In genomic region chr1:111471012-111471411, GRCh38 we compare ENCODE assay signal across 9 cellular contexts. TPM values are rescaled to one million over a fixed set of nuclear protein-coding genes. Genes with fewer than 3 reads are reported as not detected.
DNase-seq lines count a peak whose midpoint lies in the region; ATAC-seq and FAIRE-seq lines count a peak whose summit lies in the region.
"Had no signal": no experiment of that assay in that cellular context is flagged by ENCODE, and none has a peak within 500 bp of the region (broad histone marks: within the 10 kb centered on the region; RNA-seq: fewer than 3 reads in every experiment).

No MANE protein-coding gene starts in this region.

- H3K4me2 ChIP-seq in GM23248 (ENCODE audit: unreplicated experiment), result no peak overlapping the region

- peaks cover 0 to 9% (median 4%) of the 10 kb centered on the region in 3 donors for H3K36me3 Mint-ChIP-seq in CD8-positive, alpha-beta memory T cell

- H3K4me1 Mint-ChIP-seq in CD8-positive, alpha-beta memory T cell, result peaks cover 22 to 35% (median 29%) of the 10 kb centered on the region in 3 donors

- no peaks in the 10 kb centered on the region for H3K27me3 ChIP-seq in CD8-positive, alpha-beta memory T cell (ENCODE audit: insufficient read depth, low read length, poor library complexity, severe bottlenecking)
- H3K27me3 ChIP-seq in GM23248 (replicated peaks; ENCODE audit: insufficient read depth), result no peaks in the 10 kb centered on the region

- peaks cover 60% of the 10 kb centered on the region for H3K4me1 ChIP-seq in CD8-positive, alpha-beta memory T cell (ENCODE audit: insufficient read depth, low read length)
- H3K4me1 ChIP-seq in GM23248 (ENCODE audit: insufficient read depth), result 0 out of 2 replicates have a peak, but pooled peaks cover 7% of the 10 kb centered on the region

- no peaks in the 10 kb centered on the region for H3K9me3 ChIP-seq in CD8-positive, alpha-beta memory T cell (ENCODE audit: low read length)
- H3K9me3 ChIP-seq in GM23248 (ENCODE audit: low read depth), result no peaks in the 10 kb centered on the region

- DNase-seq in CD8-positive, alpha-beta memory T cell, result peak; percentile 47 to 84 (median 82)
- DNase-seq in NOMO-1 treated with dmso at 0.1 percent for 144 hours (lab: John Stamatoyannopoulos, UW; ENCODE audit: unreplicated experiment) (peak; percentile 96), pons (ENCODE audit: low spot score) (peak; percentile 86), RCC 7860 (ENCODE audit: low spot score) (no peak), GM23248 (no peak)
- DNase-seq in activated T-helper 9 cell treated with anti-CD3 and anti-CD28 coated beads, Interleukin-2, amount 50 U/mL, for 16 hours (ENCODE audit: low read depth), result peak; percentile 44

- no peaks in the 10 kb centered on the region for H3K9me3 Mint-ChIP-seq in CD8-positive, alpha-beta memory T cell

- CTCF ChIA-PET in CD8-positive, alpha-beta memory T cell (lab: Charles Lee), result interaction anchor here (0.6 to 3.4 kb wide), 5 partner anchors 11 to 178 kb away, joined by 3 to 20 read pairs (median 3); partner anchors contain the start of genes ATP5PB and WDR77

- in situ Hi-C loops in GM23248 (cut with MboI), result loop anchor here (10.0 kb wide), 1 partner anchor 284 kb away; the partner anchor contains the start of gene DDX20

- H3K27ac ChIP-seq in CD8-positive, alpha-beta memory T cell (ENCODE audit: low read depth, low read length), result peak overlapping the region; percentile 40
- no peak overlapping the region for H3K27ac ChIP-seq in GM23248

- H3K4me3 Mint-ChIP-seq in CD8-positive, alpha-beta memory T cell, result no peak overlapping the region

- H3K27me3 Mint-ChIP-seq in CD8-positive, alpha-beta memory T cell, result no peaks in the 10 kb centered on the region

- 94 to 97% methylated on average over 3 of the region's 3 CpGs for WGBS in GM23248 (ENCODE audit: low coverage in 1 of 2, low lambda C conversion rate in 2 of 2, missing lambda C conversion rate in 2 of 2), 2 experiments

- FAIRE-seq in RCC 7860 (lab: Jason Lieb, UNC), result no peak

- no peaks in the 10 kb centered on the region for H3K79me2 ChIP-seq in GM23248 (ENCODE audit: insufficient read depth)

- H3K27ac Mint-ChIP-seq in CD8-positive, alpha-beta memory T cell, result no peak overlapping the region

- no peaks in the 10 kb centered on the region for H3K36me3 ChIP-seq in CD8-positive, alpha-beta memory T cell (ENCODE audit: insufficient read depth, low read length)
- H3K36me3 ChIP-seq in GM23248 (ENCODE audit: low read depth), result 0 out of 2 replicates have a peak, but pooled peaks cover 8% of the 10 kb centered on the region

- no peaks in the 10 kb centered on the region for H3K9me2 ChIP-seq in GM23248 (ENCODE audit: insufficient read depth)

- H4K20me1 ChIP-seq in GM23248 (ENCODE audit: insufficient read depth), result no peaks in the 10 kb centered on the region

- peak overlapping the region; percentile 55 for H3K4me3 ChIP-seq in CD8-positive, alpha-beta memory T cell (ENCODE audit: low read length)
- H3K4me3 ChIP-seq in GM23248, result no peak overlapping the region

- no peaks in the 10 kb centered on the region for H3F3A ChIP-seq in GM23248 (ENCODE audit: insufficient read depth)

- POLR2A ChIA-PET in CD8-positive, alpha-beta memory T cell (lab: Charles Lee), result interaction anchor here (0.5 to 0.7 kb wide), 4 partner anchors 20 to 212 kb away, joined by 3 to 7 read pairs (median 4); no protein-coding TSS in a partner anchor

- no peak for ATAC-seq in HG03521 (IDR thresholded peaks at IDR 0.05; ENCODE audit: unreplicated experiment)
- no peak for ATAC-seq in GM21381 (IDR thresholded peaks at IDR 0.05; ENCODE audit: unreplicated experiment)

- H3K9ac ChIP-seq in GM23248, result no peak overlapping the region

- H2AFZ ChIP-seq in GM23248, result no peak overlapping the region

RNA-seq across cellular contexts. Expression of gene C1orf162, which starts 2.8 kb away (rescaled TPM):
- 1 to 10 TPM; 3.9 to 4.9 TPM for total RNA-seq in CD8-positive, alpha-beta memory T cell
- polyA plus RNA-seq in CD8-positive, alpha-beta memory T cell, result 90.1 TPM
- not detected in 2 replicates for total RNA-seq in GM23248 (2014; rRNA removed; shearing (Covaris generic))
- polyA plus RNA-seq in GM23248 (2016; fragmentation: Nextera tagmentation; extraction: Ambion mirVana), result 0.30 TPM in 1 of 2 replicates, not detected in the other
- total RNA-seq: SK-MEL-5 had no signal

RNA-seq across cellular contexts. Expression of gene ATP5PB, which starts 21.7 kb away (rescaled TPM):
- 100 to 1,000 TPM; 351 to 360 TPM for total RNA-seq in CD8-positive, alpha-beta memory T cell
- polyA plus RNA-seq in CD8-positive, alpha-beta memory T cell, result 455 TPM
- total RNA-seq in GM23248 (2014; rRNA removed; shearing (Covaris generic)), result 186 and 226 TPM in 2 replicates
- polyA plus RNA-seq in GM23248 (2016; fragmentation: Nextera tagmentation; extraction: Ambion mirVana), result 295 and 304 TPM in 2 replicates

RNA-seq across cellular contexts. Expression of gene WDR77, which starts 22.0 kb away (rescaled TPM):
- 10 to 100 TPM; 73.2 to 74.7 TPM for total RNA-seq in CD8-positive, alpha-beta memory T cell
- polyA plus RNA-seq in CD8-positive, alpha-beta memory T cell, result 42.2 TPM
- 31.6 and 34.3 TPM in 2 replicates for total RNA-seq in GM23248 (2014; rRNA removed; shearing (Covaris generic))
- 45.8 and 47.7 TPM in 2 replicates for polyA plus RNA-seq in GM23248 (2016; fragmentation: Nextera tagmentation; extraction: Ambion mirVana)

RNA-seq across cellular contexts. Expression of gene ADORA3, which starts 32.4 kb away (rescaled TPM):
- total RNA-seq in CD8-positive, alpha-beta memory T cell, result under 1 TPM; 0.39 to 0.51 TPM
- not detected for polyA plus RNA-seq in CD8-positive, alpha-beta memory T cell
- not detected in 2 replicates for total RNA-seq in GM23248 (2014; rRNA removed; shearing (Covaris generic))
- polyA plus RNA-seq in GM23248 (2016; fragmentation: Nextera tagmentation; extraction: Ambion mirVana), result not detected in 2 replicates
- total RNA-seq: SK-MEL-5 had no signal

RNA-seq across cellular contexts. Expression of gene TMIGD3, which starts 32.4 kb away (rescaled TPM):
- total RNA-seq in CD8-positive, alpha-beta memory T cell, result under 1 TPM in 1 of 2 experiments, not detected in 1; 0.26 TPM
- polyA plus RNA-seq in CD8-positive, alpha-beta memory T cell, result not detected
- not detected in 2 replicates for total RNA-seq in GM23248 (2014; rRNA removed; shearing (Covaris generic))
- polyA plus RNA-seq in GM23248 (2016; fragmentation: Nextera tagmentation; extraction: Ambion mirVana), result not detected in 2 replicates

Comparison
In these comparisons a context has a peak if more than half of its experiments do, and no peak if none do; other contexts are left out.
1. DNase-seq: peak in CD8-positive, alpha-beta memory T cell (5 of 5), NOMO-1 treated with dmso at 0.1 percent for 144 hours (single experiment), activated T-helper 9 cell treated with anti-CD3 and anti-CD28 coated beads, Interleukin-2, amount 50 U/mL, for 16 hours (single experiment) and pons (single experiment); none in RCC 7860 (single experiment) and GM23248 (single experiment).